1 cellular context compared by ENCODE assay signal in the genomic region with DNA sequence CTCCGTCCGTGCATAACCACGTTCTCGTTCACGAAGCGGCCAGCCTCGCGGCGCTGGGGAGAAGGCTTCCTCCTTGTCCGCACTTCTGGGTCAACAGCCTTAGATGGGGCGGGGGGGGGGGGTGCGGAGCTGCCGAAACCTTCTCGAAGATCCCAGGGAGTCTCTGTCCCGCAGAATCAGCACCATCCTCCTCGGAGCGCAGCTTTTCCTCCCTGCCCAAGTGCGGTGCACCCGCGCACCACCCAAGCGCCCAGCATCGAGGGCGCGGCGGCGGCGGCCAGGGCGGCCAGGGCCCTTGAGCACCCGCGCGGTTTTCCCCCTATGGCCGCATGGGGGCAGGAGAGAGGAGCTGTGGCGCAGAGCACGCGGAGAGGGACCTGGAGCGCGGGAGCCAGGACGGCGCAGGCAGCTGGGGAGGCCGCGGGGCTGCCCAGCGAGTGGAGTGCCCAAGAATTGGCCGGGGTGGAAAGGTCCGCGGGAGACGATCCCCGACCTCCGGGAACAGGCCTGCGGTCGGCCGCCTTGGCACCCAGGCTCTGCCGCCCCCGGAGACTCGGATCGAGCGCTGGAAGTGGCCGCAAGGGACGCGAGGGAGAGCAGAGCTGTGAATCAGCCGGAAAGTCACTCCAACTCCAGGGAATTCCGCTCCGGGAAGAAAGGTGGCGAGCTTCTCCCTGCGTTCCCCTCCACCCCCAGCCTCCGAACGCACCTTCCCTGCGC.
TF ChIP-seq lines count a peak whose summit lies in the region.

No MANE protein-coding gene starts in this region.

TF ChIP-seq in HepG2, 621 proteins besides CTCF, POLR2A, EP300 and RAD21 (continued from another document and continues in another):
- 0 out of 2 replicates have a peak, but pooled peaks have one; percentile 68 for TF ChIP-seq STAT5B (CRISPR knock-in tag; IDR thresholded peaks at IDR 0.05)
- TF ChIP-seq DMAP1 (CRISPR knock-in tag; IDR thresholded peaks at IDR 0.05), result peak; percentile 55; the same call in 1 of the 2 replicates
- TF ChIP-seq ZKSCAN5 (CRISPR knock-in tag; IDR thresholded peaks at IDR 0.05), result no peak
- TF ChIP-seq, protein P1, sequence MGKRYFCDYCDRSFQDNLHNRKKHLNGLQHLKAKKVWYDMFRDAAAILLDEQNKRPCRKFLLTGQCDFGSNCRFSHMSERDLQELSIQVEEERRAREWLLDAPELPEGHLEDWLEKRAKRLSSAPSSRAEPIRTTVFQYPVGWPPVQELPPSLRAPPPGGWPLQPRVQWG (CRISPR knock-in tag; IDR thresholded peaks at IDR 0.05; ENCODE audit: borderline replicate concordance, low read depth), result no peak
- no peak for TF ChIP-seq HNRNPK (IDR thresholded peaks at IDR 0.05; ENCODE audit: low read depth, low read length, poor library complexity, severe bottlenecking)
- TF ChIP-seq, protein P2, sequence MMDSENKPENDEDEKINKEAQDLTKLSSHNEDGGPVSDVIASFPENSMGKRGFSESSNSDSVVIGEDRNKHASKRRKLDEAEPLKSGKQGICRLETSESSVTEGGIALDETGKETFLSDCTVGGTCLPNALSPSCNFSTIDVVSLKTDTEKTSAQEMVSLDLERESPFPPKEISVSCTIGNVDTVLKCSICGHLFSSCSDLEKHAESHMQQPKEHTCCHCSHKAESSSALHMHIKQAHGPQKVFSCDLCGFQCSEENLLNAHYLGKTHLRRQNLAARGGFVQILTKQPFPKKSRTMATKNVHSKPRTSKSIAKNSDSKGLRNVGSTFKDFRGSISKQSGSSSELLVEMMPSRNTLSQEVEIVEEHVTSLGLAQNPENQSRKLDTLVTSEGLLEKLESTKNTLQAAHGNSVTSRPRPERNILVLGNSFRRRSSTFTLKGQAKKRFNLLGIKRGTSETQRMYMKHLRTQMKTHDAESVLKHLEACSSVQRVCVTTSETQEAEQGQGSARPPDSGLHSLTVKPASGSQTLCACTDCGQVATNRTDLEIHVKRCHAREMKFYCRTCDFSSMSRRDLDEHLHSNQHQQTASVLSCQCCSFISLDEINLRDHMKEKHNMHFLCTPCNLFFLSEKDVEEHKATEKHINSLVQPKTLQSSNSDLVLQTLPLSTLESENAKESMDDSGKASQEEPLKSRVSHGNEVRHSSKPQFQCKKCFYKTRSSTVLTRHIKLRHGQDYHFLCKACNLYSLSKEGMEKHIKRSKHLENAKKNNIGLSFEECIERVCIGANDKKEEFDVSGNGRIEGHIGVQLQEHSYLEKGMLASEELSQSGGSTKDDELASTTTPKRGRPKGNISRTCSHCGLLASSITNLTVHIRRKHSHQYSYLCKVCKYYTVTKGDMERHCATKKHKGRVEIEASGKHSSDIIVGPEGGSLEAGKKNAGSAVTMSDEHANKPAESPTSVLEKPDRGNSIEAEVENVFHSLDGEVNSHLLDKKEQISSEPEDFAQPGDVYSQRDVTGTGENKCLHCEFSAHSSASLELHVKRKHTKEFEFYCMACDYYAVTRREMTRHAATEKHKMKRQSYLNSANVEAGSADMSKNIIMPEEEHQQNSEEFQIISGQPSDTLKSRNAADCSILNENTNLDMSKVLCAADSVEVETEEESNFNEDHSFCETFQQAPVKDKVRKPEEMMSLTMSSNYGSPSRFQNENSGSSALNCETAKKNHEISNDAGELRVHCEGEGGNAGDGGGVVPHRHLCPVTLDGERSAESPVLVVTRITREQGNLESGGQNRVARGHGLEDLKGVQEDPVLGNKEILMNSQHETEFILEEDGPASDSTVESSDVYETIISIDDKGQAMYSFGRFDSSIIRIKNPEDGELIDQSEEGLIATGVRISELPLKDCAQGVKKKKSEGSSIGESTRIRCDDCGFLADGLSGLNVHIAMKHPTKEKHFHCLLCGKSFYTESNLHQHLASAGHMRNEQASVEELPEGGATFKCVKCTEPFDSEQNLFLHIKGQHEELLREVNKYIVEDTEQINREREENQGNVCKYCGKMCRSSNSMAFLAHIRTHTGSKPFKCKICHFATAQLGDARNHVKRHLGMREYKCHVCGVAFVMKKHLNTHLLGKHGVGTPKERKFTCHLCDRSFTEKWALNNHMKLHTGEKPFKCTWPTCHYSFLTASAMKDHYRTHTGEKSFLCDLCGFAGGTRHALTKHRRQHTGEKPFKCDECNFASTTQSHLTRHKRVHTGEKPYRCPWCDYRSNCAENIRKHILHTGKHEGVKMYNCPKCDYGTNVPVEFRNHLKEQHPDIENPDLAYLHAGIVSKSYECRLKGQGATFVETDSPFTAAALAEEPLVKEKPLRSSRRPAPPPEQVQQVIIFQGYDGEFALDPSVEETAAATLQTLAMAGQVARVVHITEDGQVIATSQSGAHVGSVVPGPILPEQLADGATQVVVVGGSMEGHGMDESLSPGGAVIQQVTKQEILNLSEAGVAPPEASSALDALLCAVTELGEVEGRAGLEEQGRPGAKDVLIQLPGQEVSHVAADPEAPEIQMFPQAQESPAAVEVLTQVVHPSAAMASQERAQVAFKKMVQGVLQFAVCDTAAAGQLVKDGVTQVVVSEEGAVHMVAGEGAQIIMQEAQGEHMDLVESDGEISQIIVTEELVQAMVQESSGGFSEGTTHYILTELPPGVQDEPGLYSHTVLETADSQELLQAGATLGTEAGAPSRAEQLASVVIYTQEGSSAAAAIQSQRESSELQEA (CRISPR knock-in tag; IDR thresholded peaks at IDR 0.05; ENCODE audit: not compliant biosample characterization), result peak; percentile 92
- peak; percentile 92 for TF ChIP-seq ZNF234 (CRISPR knock-in tag; conservative IDR thresholded peaks at IDR 0.05)
- TF ChIP-seq TEAD3 (CRISPR knock-in tag; optimal IDR thresholded peaks at IDR 0.05; ENCODE audit: borderline replicate concordance), result peak; percentile 12
- TF ChIP-seq MTF2 (CRISPR knock-in tag; IDR thresholded peaks at IDR 0.05; ENCODE audit: borderline replicate concordance), result peak; percentile 99; the same call in 1 of the 2 replicates
- TF ChIP-seq, protein P3, sequence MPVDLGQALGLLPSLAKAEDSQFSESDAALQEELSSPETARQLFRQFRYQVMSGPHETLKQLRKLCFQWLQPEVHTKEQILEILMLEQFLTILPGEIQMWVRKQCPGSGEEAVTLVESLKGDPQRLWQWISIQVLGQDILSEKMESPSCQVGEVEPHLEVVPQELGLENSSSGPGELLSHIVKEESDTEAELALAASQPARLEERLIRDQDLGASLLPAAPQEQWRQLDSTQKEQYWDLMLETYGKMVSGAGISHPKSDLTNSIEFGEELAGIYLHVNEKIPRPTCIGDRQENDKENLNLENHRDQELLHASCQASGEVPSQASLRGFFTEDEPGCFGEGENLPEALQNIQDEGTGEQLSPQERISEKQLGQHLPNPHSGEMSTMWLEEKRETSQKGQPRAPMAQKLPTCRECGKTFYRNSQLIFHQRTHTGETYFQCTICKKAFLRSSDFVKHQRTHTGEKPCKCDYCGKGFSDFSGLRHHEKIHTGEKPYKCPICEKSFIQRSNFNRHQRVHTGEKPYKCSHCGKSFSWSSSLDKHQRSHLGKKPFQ (CRISPR knock-in tag; IDR thresholded peaks at IDR 0.05; ENCODE audit: insufficient replicate concordance), result no peak
- TF ChIP-seq, protein P4, sequence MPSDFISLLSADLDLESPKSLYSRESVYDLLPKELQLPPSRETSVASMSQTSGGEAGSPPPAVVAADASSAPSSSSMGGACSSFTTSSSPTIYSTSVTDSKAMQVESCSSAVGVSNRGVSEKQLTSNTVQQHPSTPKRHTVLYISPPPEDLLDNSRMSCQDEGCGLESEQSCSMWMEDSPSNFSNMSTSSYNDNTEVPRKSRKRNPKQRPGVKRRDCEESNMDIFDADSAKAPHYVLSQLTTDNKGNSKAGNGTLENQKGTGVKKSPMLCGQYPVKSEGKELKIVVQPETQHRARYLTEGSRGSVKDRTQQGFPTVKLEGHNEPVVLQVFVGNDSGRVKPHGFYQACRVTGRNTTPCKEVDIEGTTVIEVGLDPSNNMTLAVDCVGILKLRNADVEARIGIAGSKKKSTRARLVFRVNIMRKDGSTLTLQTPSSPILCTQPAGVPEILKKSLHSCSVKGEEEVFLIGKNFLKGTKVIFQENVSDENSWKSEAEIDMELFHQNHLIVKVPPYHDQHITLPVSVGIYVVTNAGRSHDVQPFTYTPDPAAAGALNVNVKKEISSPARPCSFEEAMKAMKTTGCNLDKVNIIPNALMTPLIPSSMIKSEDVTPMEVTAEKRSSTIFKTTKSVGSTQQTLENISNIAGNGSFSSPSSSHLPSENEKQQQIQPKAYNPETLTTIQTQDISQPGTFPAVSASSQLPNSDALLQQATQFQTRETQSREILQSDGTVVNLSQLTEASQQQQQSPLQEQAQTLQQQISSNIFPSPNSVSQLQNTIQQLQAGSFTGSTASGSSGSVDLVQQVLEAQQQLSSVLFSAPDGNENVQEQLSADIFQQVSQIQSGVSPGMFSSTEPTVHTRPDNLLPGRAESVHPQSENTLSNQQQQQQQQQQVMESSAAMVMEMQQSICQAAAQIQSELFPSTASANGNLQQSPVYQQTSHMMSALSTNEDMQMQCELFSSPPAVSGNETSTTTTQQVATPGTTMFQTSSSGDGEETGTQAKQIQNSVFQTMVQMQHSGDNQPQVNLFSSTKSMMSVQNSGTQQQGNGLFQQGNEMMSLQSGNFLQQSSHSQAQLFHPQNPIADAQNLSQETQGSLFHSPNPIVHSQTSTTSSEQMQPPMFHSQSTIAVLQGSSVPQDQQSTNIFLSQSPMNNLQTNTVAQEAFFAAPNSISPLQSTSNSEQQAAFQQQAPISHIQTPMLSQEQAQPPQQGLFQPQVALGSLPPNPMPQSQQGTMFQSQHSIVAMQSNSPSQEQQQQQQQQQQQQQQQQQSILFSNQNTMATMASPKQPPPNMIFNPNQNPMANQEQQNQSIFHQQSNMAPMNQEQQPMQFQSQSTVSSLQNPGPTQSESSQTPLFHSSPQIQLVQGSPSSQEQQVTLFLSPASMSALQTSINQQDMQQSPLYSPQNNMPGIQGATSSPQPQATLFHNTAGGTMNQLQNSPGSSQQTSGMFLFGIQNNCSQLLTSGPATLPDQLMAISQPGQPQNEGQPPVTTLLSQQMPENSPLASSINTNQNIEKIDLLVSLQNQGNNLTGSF (CRISPR knock-in tag; IDR thresholded peaks at IDR 0.05), result 0 out of 2 replicates have a peak, but pooled peaks have one; percentile 31
- TF ChIP-seq, protein P5, sequence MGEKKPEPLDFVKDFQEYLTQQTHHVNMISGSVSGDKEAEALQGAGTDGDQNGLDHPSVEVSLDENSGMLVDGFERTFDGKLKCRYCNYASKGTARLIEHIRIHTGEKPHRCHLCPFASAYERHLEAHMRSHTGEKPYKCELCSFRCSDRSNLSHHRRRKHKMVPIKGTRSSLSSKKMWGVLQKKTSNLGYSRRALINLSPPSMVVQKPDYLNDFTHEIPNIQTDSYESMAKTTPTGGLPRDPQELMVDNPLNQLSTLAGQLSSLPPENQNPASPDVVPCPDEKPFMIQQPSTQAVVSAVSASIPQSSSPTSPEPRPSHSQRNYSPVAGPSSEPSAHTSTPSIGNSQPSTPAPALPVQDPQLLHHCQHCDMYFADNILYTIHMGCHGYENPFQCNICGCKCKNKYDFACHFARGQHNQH (CRISPR knock-in tag; IDR thresholded peaks at IDR 0.05), result peak; percentile 67; the same call in 1 of the 2 replicates
- TF ChIP-seq, protein P6, sequence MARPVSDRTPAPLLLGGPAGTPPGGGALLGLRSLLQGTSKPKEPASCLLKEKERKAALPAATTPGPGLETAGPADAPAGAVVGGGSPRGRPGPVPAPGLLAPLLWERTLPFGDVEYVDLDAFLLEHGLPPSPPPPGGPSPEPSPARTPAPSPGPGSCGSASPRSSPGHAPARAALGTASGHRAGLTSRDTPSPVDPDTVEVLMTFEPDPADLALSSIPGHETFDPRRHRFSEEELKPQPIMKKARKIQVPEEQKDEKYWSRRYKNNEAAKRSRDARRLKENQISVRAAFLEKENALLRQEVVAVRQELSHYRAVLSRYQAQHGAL (CRISPR knock-in tag; IDR thresholded peaks at IDR 0.05; ENCODE audit: not compliant biosample characterization), result no peak
- TF ChIP-seq MBNL3 (CRISPR knock-in tag; conservative IDR thresholded peaks at IDR 0.05), result no peak
- TF ChIP-seq EED (CRISPR knock-in tag; IDR thresholded peaks at IDR 0.05), result peak; percentile 93
- TF ChIP-seq ZNF143 (CRISPR knock-in tag; IDR thresholded peaks at IDR 0.05), result no peak
- no peak for TF ChIP-seq MAFF (IDR thresholded peaks at IDR 0.05; ENCODE audit: low read depth, low read length)
- no peak for TF ChIP-seq MATR3 (CRISPR knock-in tag; IDR thresholded peaks at IDR 0.05)
- no peak for TF ChIP-seq SRSF1 (optimal IDR thresholded peaks at IDR 0.05; ENCODE audit: low read depth, low read length)
- TF ChIP-seq SP140L (CRISPR knock-in tag; IDR thresholded peaks at IDR 0.05; ENCODE audit: borderline replicate concordance), result no peak; the same call in 1 of the 2 replicates
- TF ChIP-seq HMG20A (CRISPR knock-in tag; IDR thresholded peaks at IDR 0.05; ENCODE audit: borderline replicate concordance), result no peak
- 0 out of 2 replicates have a peak, but pooled peaks have one; percentile 31 for TF ChIP-seq ZNF256 (CRISPR knock-in tag; conservative IDR thresholded peaks at IDR 0.05)
- no peak for TF ChIP-seq ARID2 (CRISPR knock-in tag; IDR thresholded peaks at IDR 0.05; ENCODE audit: borderline replicate concordance)
- TF ChIP-seq GPN1 (CRISPR knock-in tag; IDR thresholded peaks at IDR 0.05; ENCODE audit: borderline replicate concordance), result 0 out of 2 replicates have a peak, but pooled peaks have one; percentile 71
- TF ChIP-seq, protein P7, sequence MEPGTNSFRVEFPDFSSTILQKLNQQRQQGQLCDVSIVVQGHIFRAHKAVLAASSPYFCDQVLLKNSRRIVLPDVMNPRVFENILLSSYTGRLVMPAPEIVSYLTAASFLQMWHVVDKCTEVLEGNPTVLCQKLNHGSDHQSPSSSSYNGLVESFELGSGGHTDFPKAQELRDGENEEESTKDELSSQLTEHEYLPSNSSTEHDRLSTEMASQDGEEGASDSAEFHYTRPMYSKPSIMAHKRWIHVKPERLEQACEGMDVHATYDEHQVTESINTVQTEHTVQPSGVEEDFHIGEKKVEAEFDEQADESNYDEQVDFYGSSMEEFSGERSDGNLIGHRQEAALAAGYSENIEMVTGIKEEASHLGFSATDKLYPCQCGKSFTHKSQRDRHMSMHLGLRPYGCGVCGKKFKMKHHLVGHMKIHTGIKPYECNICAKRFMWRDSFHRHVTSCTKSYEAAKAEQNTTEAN (CRISPR knock-in tag; conservative IDR thresholded peaks at IDR 0.05), result 0 out of 2 replicates have a peak, but pooled peaks have one; percentile 60
- TF ChIP-seq SP4 (CRISPR knock-in tag; IDR thresholded peaks at IDR 0.05), result peak; percentile 58; the same call in 1 of the 2 replicates
- TF ChIP-seq TMF1 (CRISPR knock-in tag; IDR thresholded peaks at IDR 0.05; ENCODE audit: low read depth), result peak; percentile 76; the same call in 1 of the 2 replicates
- TF ChIP-seq HNRNPUL1 (IDR thresholded peaks at IDR 0.05; ENCODE audit: low read depth, low read length), result no peak
- TF ChIP-seq PRMT3 (CRISPR knock-in tag; IDR thresholded peaks at IDR 0.05; ENCODE audit: borderline replicate concordance, low read depth), result no peak
- TF ChIP-seq, protein P8, sequence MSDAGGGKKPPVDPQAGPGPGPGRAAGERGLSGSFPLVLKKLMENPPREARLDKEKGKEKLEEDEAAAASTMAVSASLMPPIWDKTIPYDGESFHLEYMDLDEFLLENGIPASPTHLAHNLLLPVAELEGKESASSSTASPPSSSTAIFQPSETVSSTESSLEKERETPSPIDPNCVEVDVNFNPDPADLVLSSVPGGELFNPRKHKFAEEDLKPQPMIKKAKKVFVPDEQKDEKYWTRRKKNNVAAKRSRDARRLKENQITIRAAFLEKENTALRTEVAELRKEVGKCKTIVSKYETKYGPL (CRISPR knock-in tag; IDR thresholded peaks at IDR 0.05), result no peak
- no peak for TF ChIP-seq SRSF4 (IDR thresholded peaks at IDR 0.05; ENCODE audit: low read depth, low read length, poor library complexity, severe bottlenecking)
- TF ChIP-seq PCBP1 (IDR thresholded peaks at IDR 0.05; ENCODE audit: borderline replicate concordance, low read depth, low read length), result no peak
- no peak for TF ChIP-seq BHLHE40 (IDR thresholded peaks at IDR 0.05; ENCODE audit: low read length)
